Comparison of ENCODE assay signal across 8 cellular contexts in genomic region chr12:98642801-98643200, GRCh38. TPM values are rescaled to one million over a fixed set of nuclear protein-coding genes. Genes with fewer than 3 reads are reported as not detected.
DNase-seq lines count a peak whose midpoint lies in the region; ATAC-seq, FAIRE-seq and TF ChIP-seq lines count a peak whose summit lies in the region.
"Not testable (repeated sequence)": the region's sequence is repeated elsewhere in the genome, so short reads cannot be mapped to it uniquely, and the experiment has no call there.

No MANE protein-coding gene starts in this region.

- not testable (repeated sequence) for BruUV-seq in endothelial cell of umbilical vein (replicated peaks; lab: Mats Ljungman, UMichigan)

- not testable (repeated sequence) for H3K27ac ChIP-seq in GM23248; OCI-LY1 (ENCODE audit: low read depth, low read length, poor library complexity, severe bottlenecking); endothelial cell of umbilical vein (ENCODE audit: insufficient read depth, low read depth, low read length)

- not testable (repeated sequence) for ATAC-seq in activated CD4-positive, alpha-beta T cell treated with anti-CD3 and anti-CD28 coated beads for 36 hours; naive B cell (ENCODE audit: low read depth in 2 of 2); stimulated activated effector memory CD8-positive, alpha-beta T cell treated with anti-CD3 and anti-CD28 coated beads, Interleukin-12 subunit alpha, Interleukin-12 subunit beta, amount 100 ng/mL, for 72 hours

- H3K4me1 ChIP-seq in GM23248 (ENCODE audit: insufficient read depth) (peaks cover 17% of the 10 kb centered on the region), OCI-LY1 (ENCODE audit: insufficient read depth, low read length, severe bottlenecking) (peaks cover 32% of the 10 kb centered on the region), endothelial cell of umbilical vein (ENCODE audit: control insufficient read depth, extremely low read depth, insufficient read depth, low read length) (peaks cover 21% of the 10 kb centered on the region)

- H3K36me3 Mint-ChIP-seq in activated CD4-positive, alpha-beta T cell treated with anti-CD3 and anti-CD28 coated beads for 36 hours (ENCODE audit: low read depth), result peaks cover 16% of the 10 kb centered on the region
- peaks cover 20% of the 10 kb centered on the region for H3K36me3 Mint-ChIP-seq in activated naive CD8-positive, alpha-beta T cell treated with anti-CD3 and anti-CD28 coated beads for 36 hours
- H3K36me3 Mint-ChIP-seq in naive B cell, result not testable (repeated sequence)
- peaks cover 33% of the 10 kb centered on the region for H3K36me3 Mint-ChIP-seq in stimulated activated effector memory CD8-positive, alpha-beta T cell treated with anti-CD3 and anti-CD28 coated beads, Interleukin-12 subunit alpha, Interleukin-12 subunit beta, amount 100 ng/mL, for 72 hours

- not testable (repeated sequence) for H3K9me1 ChIP-seq in endothelial cell of umbilical vein (replicated peaks; ENCODE audit: control insufficient read depth, extremely low read depth, insufficient read depth, low read length)

- H3K79me2 ChIP-seq in GM23248 (ENCODE audit: insufficient read depth) (peaks cover 95% of the 10 kb centered on the region), OCI-LY1 (ENCODE audit: insufficient read depth, low read length) (peaks cover 21% of the 10 kb centered on the region), endothelial cell of umbilical vein (ENCODE audit: control insufficient read depth, insufficient read depth, low read length) (peaks cover 83% of the 10 kb centered on the region)

- H3K4me3 ChIP-seq in AG09309 (ENCODE audit: control insufficient read depth, low read depth, low read length) (peak overlapping the region; percentile 78), GM23248 (peak overlapping the region; percentile 86), OCI-LY1 (ENCODE audit: low read depth, low read length, poor library complexity, severe bottlenecking) (peak overlapping the region; percentile 89), endothelial cell of umbilical vein (replicated peaks in 1 of 3; ENCODE audit: insufficient read depth in 1 of 3, low read depth in 1 of 3, low read length in 3 of 3) (peak overlapping the region in 1 of 3 experiments; percentile 92)

- peaks cover 19% of the 10 kb centered on the region for H3K4me1 Mint-ChIP-seq in activated CD4-positive, alpha-beta T cell treated with anti-CD3 and anti-CD28 coated beads for 36 hours
- H3K4me1 Mint-ChIP-seq in activated naive CD8-positive, alpha-beta T cell treated with anti-CD3 and anti-CD28 coated beads for 36 hours, result peaks cover 32% of the 10 kb centered on the region
- peaks cover 13 to 35% (median 22%) of the 10 kb centered on the region in 3 donors for H3K4me1 Mint-ChIP-seq in naive B cell
- H3K4me1 Mint-ChIP-seq in stimulated activated effector memory CD8-positive, alpha-beta T cell treated with anti-CD3 and anti-CD28 coated beads, Interleukin-12 subunit alpha, Interleukin-12 subunit beta, amount 100 ng/mL, for 72 hours, result peaks cover 15% of the 10 kb centered on the region

- H2AFZ ChIP-seq in GM23248; OCI-LY1 (ENCODE audit: low read length); endothelial cell of umbilical vein (ENCODE audit: low read depth, low read length): not testable (repeated sequence)

- H4K20me1 ChIP-seq in GM23248 (ENCODE audit: insufficient read depth); OCI-LY1 (ENCODE audit: insufficient read depth, low read length); endothelial cell of umbilical vein (replicated peaks; ENCODE audit: control insufficient read depth, extremely low read depth, insufficient read depth, low read length): not testable (repeated sequence)

- not testable (repeated sequence) for H3K27ac Mint-ChIP-seq in activated CD4-positive, alpha-beta T cell treated with anti-CD3 and anti-CD28 coated beads for 36 hours; activated naive CD8-positive, alpha-beta T cell treated with anti-CD3 and anti-CD28 coated beads for 36 hours; stimulated activated effector memory CD8-positive, alpha-beta T cell treated with anti-CD3 and anti-CD28 coated beads, Interleukin-12 subunit alpha, Interleukin-12 subunit beta, amount 100 ng/mL, for 72 hours
- H3K27ac Mint-ChIP-seq in naive B cell, result peak overlapping the region in 2 of 6 donors; percentile 60 to 61

- not testable (repeated sequence) for FAIRE-seq in endothelial cell of umbilical vein (lab: Jason Lieb, UNC)

- not testable (repeated sequence) for H3F3A ChIP-seq in GM23248 (ENCODE audit: insufficient read depth); OCI-LY1 (ENCODE audit: insufficient read depth, low read length)

- not testable (repeated sequence) for H3K27me3 ChIP-seq in GM23248 (replicated peaks; ENCODE audit: insufficient read depth); OCI-LY1 (ENCODE audit: insufficient read depth, low read length); endothelial cell of umbilical vein (ENCODE audit: control insufficient read depth in 2 of 2, insufficient read depth in 2 of 2, low read length in 2 of 2)

- not testable (repeated sequence) for TF ChIP-seq CTCF in AG09309 (IDR thresholded peaks at IDR 0.05; ENCODE audit: control insufficient read depth, insufficient read depth, low read depth, low read length, missing control alignments); OCI-LY1 (IDR thresholded peaks at IDR 0.05; ENCODE audit: low read length); endothelial cell of umbilical vein (IDR thresholded peaks at IDR 0.05; ENCODE audit: extremely low read depth in 1 of 2, insufficient read depth in 1 of 2, low read depth in 1 of 2, low read length in 2 of 2)

- not testable (repeated sequence) for H3K27me3 Mint-ChIP-seq in activated CD4-positive, alpha-beta T cell treated with anti-CD3 and anti-CD28 coated beads for 36 hours; activated naive CD8-positive, alpha-beta T cell treated with anti-CD3 and anti-CD28 coated beads for 36 hours; naive B cell

- TF ChIP-seq POLR2A in endothelial cell of umbilical vein (IDR thresholded peaks at IDR 0.05; ENCODE audit: low read depth, low read length), result not testable (repeated sequence)

- CTCF ChIA-PET in activated CD4-positive, alpha-beta T cell treated with anti-CD3 and anti-CD28 coated beads for 36 hours (lab: Charles Lee), result interaction anchor here (1.2 to 2.2 kb wide), 4 partner anchors 11 to 126 kb away, joined by 3 to 12 read pairs (median 6); no protein-coding TSS in a partner anchor
- CTCF ChIA-PET in endothelial cell of umbilical vein (lab: Charles Lee), result interaction anchor here (1.8 to 2.2 kb wide), 2 partner anchors 10 to 76 kb away, joined by 4 to 7 read pairs; no protein-coding TSS in a partner anchor

- H3K9ac ChIP-seq in GM23248, result peak overlapping the region; percentile 99
- H3K9ac ChIP-seq in OCI-LY1 (ENCODE audit: low read length); endothelial cell of umbilical vein (replicated peaks; ENCODE audit: extremely low read depth, insufficient read depth, low read length): not testable (repeated sequence)

- H3K36me3 ChIP-seq in GM23248 (ENCODE audit: low read depth); OCI-LY1 (ENCODE audit: insufficient read depth, low read length); endothelial cell of umbilical vein (ENCODE audit: control insufficient read depth in 2 of 2, extremely low read depth in 1 of 2, insufficient read depth in 2 of 2, low read length in 2 of 2): not testable (repeated sequence)

- 95 to 98% methylated on average over 5 of the region's 5 CpGs for WGBS in GM23248 (ENCODE audit: low coverage in 1 of 2, low lambda C conversion rate in 2 of 2, missing lambda C conversion rate in 2 of 2), 2 experiments

- H3K9me3 Mint-ChIP-seq in activated CD4-positive, alpha-beta T cell treated with anti-CD3 and anti-CD28 coated beads for 36 hours (ENCODE audit: low read depth); activated naive CD8-positive, alpha-beta T cell treated with anti-CD3 and anti-CD28 coated beads for 36 hours; naive B cell; stimulated activated effector memory CD8-positive, alpha-beta T cell treated with anti-CD3 and anti-CD28 coated beads, Interleukin-12 subunit alpha, Interleukin-12 subunit beta, amount 100 ng/mL, for 72 hours: not testable (repeated sequence)

- dilution Hi-C loops in endothelial cell of umbilical vein (cut with MboI; ENCODE audit: extremely low pct_ligation_motif_present, low sequenced_read_pairs), result not testable (repeated sequence)

- DNase-seq in AG09309 (ENCODE audit: low read depth); GM23248; activated CD4-positive, alpha-beta T cell treated with anti-CD3 and anti-CD28 coated beads for 36 hours; activated naive CD8-positive, alpha-beta T cell treated with anti-CD3 and anti-CD28 coated beads for 36 hours; endothelial cell of umbilical vein (ENCODE audit: low read depth, low spot score); naive B cell; stimulated activated effector memory CD8-positive, alpha-beta T cell treated with anti-CD3 and anti-CD28 coated beads, Interleukin-12 subunit alpha, Interleukin-12 subunit beta, amount 100 ng/mL, for 72 hours (ENCODE audit: low spot score in 2 of 2): not testable (repeated sequence)

- POLR2A ChIA-PET in activated CD4-positive, alpha-beta T cell treated with anti-CD3 and anti-CD28 coated beads for 36 hours (lab: Charles Lee); endothelial cell of umbilical vein (lab: Charles Lee): not testable (repeated sequence)

- not testable (repeated sequence) for H3K9me2 ChIP-seq in GM23248 (ENCODE audit: insufficient read depth); OCI-LY1 (ENCODE audit: low read depth, low read length)

- H3K4me2 ChIP-seq in GM23248 (ENCODE audit: unreplicated experiment) (peak overlapping the region; percentile 80), OCI-LY1 (ENCODE audit: low read length) (peak overlapping the region; percentile 66), endothelial cell of umbilical vein (ENCODE audit: insufficient read depth, low read length) (peak overlapping the region; percentile 97)

- not testable (repeated sequence) for H3K9me3 ChIP-seq in GM23248 (ENCODE audit: low read depth); OCI-LY1 (ENCODE audit: low read length); endothelial cell of umbilical vein (replicated peaks; ENCODE audit: control insufficient read depth, insufficient read depth, low read length)

- intact Hi-C loops in activated CD4-positive, alpha-beta T cell treated with anti-CD3 and anti-CD28 coated beads for 36 hours (cut with DNase I, micrococcal nuclease), result loop anchor here in 1 of 2 experiments (5.0 kb wide), 1 partner anchor 1736 kb away; the partner anchor contains the start of gene NEDD1
- intact Hi-C loops in endothelial cell of umbilical vein (cut with micrococcal nuclease), result not testable (repeated sequence)

- in situ Hi-C loops in GM23248 (cut with MboI), result loop anchor here (10.0 kb wide), 1 partner anchor 218 kb away; no protein-coding TSS in a partner anchor

- peak overlapping the region; percentile 91 for H3K4me3 Mint-ChIP-seq in activated CD4-positive, alpha-beta T cell treated with anti-CD3 and anti-CD28 coated beads for 36 hours
- H3K4me3 Mint-ChIP-seq in activated naive CD8-positive, alpha-beta T cell treated with anti-CD3 and anti-CD28 coated beads for 36 hours, result peak overlapping the region; percentile 96
- peak overlapping the region; percentile 9 to 100 (median 98) for H3K4me3 Mint-ChIP-seq in naive B cell
- peak overlapping the region; percentile 96 for H3K4me3 Mint-ChIP-seq in stimulated activated effector memory CD8-positive, alpha-beta T cell treated with anti-CD3 and anti-CD28 coated beads, Interleukin-12 subunit alpha, Interleukin-12 subunit beta, amount 100 ng/mL, for 72 hours

RNA-seq across cellular contexts. Expression of gene IKBIP, which starts 1.8 kb away (rescaled TPM):
- total RNA-seq in GM23248 (2014; rRNA removed; shearing (Covaris generic)), result 115 and 125 TPM in 2 replicates
- polyA plus RNA-seq in GM23248 (2016; fragmentation: Nextera tagmentation; extraction: Ambion mirVana) (121 and 122 TPM in 2 replicates), endothelial cell of umbilical vein (8.3 and 12.9 TPM in 2 replicates), naive B cell (ENCODE audit: low read depth in 6 of 6) (10 to 100 TPM in 4 of 6 donors, 1 to 10 TPM in 2; 6.9 to 12.1 (median 10.2) TPM)
- total RNA-seq in activated CD4-positive, alpha-beta T cell treated with anti-CD3 and anti-CD28 coated beads for 36 hours, result 10 to 100 TPM; 20.1 to 27.0 TPM
- total RNA-seq in activated naive CD8-positive, alpha-beta T cell treated with anti-CD3 and anti-CD28 coated beads for 36 hours, result 10 to 100 TPM; 25.8 to 26.8 TPM
- total RNA-seq in endothelial cell of umbilical vein, result 56.2 and 56.8 TPM in 2 replicates
- polyA plus RNA-seq in endothelial cell of umbilical vein (2011; cell fraction: cytosol; rRNA removed), result 21.8 and 24.2 TPM in 2 replicates
- polyA plus RNA-seq in endothelial cell of umbilical vein (2011; cell fraction: nucleus; rRNA removed), result 8.3 and 12.7 TPM in 2 replicates
- 44.8 and 60.4 TPM in 2 replicates for polyA plus RNA-seq in endothelial cell of umbilical vein (2012)
- polyA minus RNA-seq in endothelial cell of umbilical vein, result 2.8 and 3.2 TPM in 2 replicates
- 8.4 TPM for polyA minus RNA-seq in endothelial cell of umbilical vein (2011; cell fraction: cytosol; rRNA and poly(A)+ RNA removed)
- polyA minus RNA-seq in endothelial cell of umbilical vein (2011; cell fraction: nucleus; rRNA and poly(A)+ RNA removed), result 4.0 and 5.2 TPM in 2 replicates

RNA-seq across cellular contexts. Expression of gene APAF1, which starts 2.3 kb away (rescaled TPM):
- 23.4 and 24.5 TPM in 2 replicates for total RNA-seq in GM23248 (2014; rRNA removed; shearing (Covaris generic))
- polyA plus RNA-seq in GM23248 (2016; fragmentation: Nextera tagmentation; extraction: Ambion mirVana), result 6.8 and 8.3 TPM in 2 replicates
- 10 to 100 TPM; 16.5 to 17.4 TPM for total RNA-seq in activated CD4-positive, alpha-beta T cell treated with anti-CD3 and anti-CD28 coated beads for 36 hours
- total RNA-seq in activated naive CD8-positive, alpha-beta T cell treated with anti-CD3 and anti-CD28 coated beads for 36 hours, result 10 to 100 TPM; 10.6 to 11.5 TPM
- 32.1 and 35.2 TPM in 2 replicates for total RNA-seq in endothelial cell of umbilical vein
- polyA plus RNA-seq in endothelial cell of umbilical vein, result 6.2 and 7.2 TPM in 2 replicates
- polyA plus RNA-seq in endothelial cell of umbilical vein (2011; cell fraction: cytosol; rRNA removed), result 7.0 and 7.1 TPM in 2 replicates
- 15.6 and 21.1 TPM in 2 replicates for polyA plus RNA-seq in endothelial cell of umbilical vein (2011; cell fraction: nucleus; rRNA removed)
- 15.5 and 17.3 TPM in 2 replicates for polyA plus RNA-seq in endothelial cell of umbilical vein (2012)
- 19.0 and 21.9 TPM in 2 replicates for polyA minus RNA-seq in endothelial cell of umbilical vein
- 11.5 TPM for polyA minus RNA-seq in endothelial cell of umbilical vein (2011; cell fraction: cytosol; rRNA and poly(A)+ RNA removed)
- 28.6 and 35.2 TPM in 2 replicates for polyA minus RNA-seq in endothelial cell of umbilical vein (2011; cell fraction: nucleus; rRNA and poly(A)+ RNA removed)
- 10 to 100 TPM in 1 of 6 donors, 1 to 10 TPM in 5; 5.8 to 13.9 (median 7.6) TPM for polyA plus RNA-seq in naive B cell (ENCODE audit: low read depth in 6 of 6)

RNA-seq across cellular contexts. Expression of gene SLC25A3, which starts 49.3 kb away (rescaled TPM):
- 941 and 1,024 TPM in 2 replicates for total RNA-seq in GM23248 (2014; rRNA removed; shearing (Covaris generic))
- 472 and 480 TPM in 2 replicates for polyA plus RNA-seq in GM23248 (2016; fragmentation: Nextera tagmentation; extraction: Ambion mirVana)
- 100 to 1,000 TPM; 426 to 591 TPM for total RNA-seq in activated CD4-positive, alpha-beta T cell treated with anti-CD3 and anti-CD28 coated beads for 36 hours
- total RNA-seq in activated naive CD8-positive, alpha-beta T cell treated with anti-CD3 and anti-CD28 coated beads for 36 hours, result 100 to 1,000 TPM; 762 to 789 TPM
- 774 and 797 TPM in 2 replicates for total RNA-seq in endothelial cell of umbilical vein
- 759 and 1,103 TPM in 2 replicates for polyA plus RNA-seq in endothelial cell of umbilical vein
- 784 and 855 TPM in 2 replicates for polyA plus RNA-seq in endothelial cell of umbilical vein (2011; cell fraction: cytosol; rRNA removed)
- 737 and 882 TPM in 2 replicates for polyA plus RNA-seq in endothelial cell of umbilical vein (2011; cell fraction: nucleus; rRNA removed)
- polyA plus RNA-seq in endothelial cell of umbilical vein (2012), result 878 and 1,035 TPM in 2 replicates
- 498 and 570 TPM in 2 replicates for polyA minus RNA-seq in endothelial cell of umbilical vein
- polyA minus RNA-seq in endothelial cell of umbilical vein (2011; cell fraction: cytosol; rRNA and poly(A)+ RNA removed), result 713 TPM
- polyA minus RNA-seq in endothelial cell of umbilical vein (2011; cell fraction: nucleus; rRNA and poly(A)+ RNA removed), result 273 and 403 TPM in 2 replicates
- 100 to 1,000 TPM; 183 to 248 (median 211) TPM for polyA plus RNA-seq in naive B cell (ENCODE audit: low read depth in 6 of 6)
